Comparison of ENCODE assay signal across 9 cellular contexts in genomic region chr14:75280831-75281690, GRCh38. TPM values are rescaled to one million over a fixed set of nuclear protein-coding genes. Genes with fewer than 3 reads are reported as not detected.
DNase-seq lines count a peak whose midpoint lies in the region; ATAC-seq, FAIRE-seq and TF ChIP-seq lines count a peak whose summit lies in the region.
"Had no signal": no experiment of that assay in that cellular context is flagged by ENCODE, and none has a peak within 500 bp of the region (broad histone marks: within the 10 kb centered on the region; RNA-seq: fewer than 3 reads in every experiment).

No MANE protein-coding gene starts in this region.

- H3K36me3 Mint-ChIP-seq in stimulated activated naive B cell treated with anti-CD40 and anti-IgM and Interleukin-4, amounts not matched to agents 10 μg/mL and 1 μg/mL and 100 μg/mL, for 72 hours, result peaks cover 13 to 29% of the 10 kb centered on the region in 2 donors

- H3K4me1 Mint-ChIP-seq in stimulated activated naive B cell treated with anti-CD40 and anti-IgM and Interleukin-4, amounts not matched to agents 10 μg/mL and 1 μg/mL and 100 μg/mL, for 72 hours, result peaks cover 27 to 49% of the 10 kb centered on the region in 2 donors

- peak overlapping the region; percentile 33 to 94 for H3K9ac ChIP-seq in kidney (ENCODE audit: low read length in 2 of 2)

- H3K36me3 ChIP-seq in kidney (ENCODE audit: control insufficient read depth in 1 of 2, insufficient read depth in 2 of 2, low read length in 2 of 2), result peaks cover 7 to 24% of the 10 kb centered on the region in 2 donors

- DNase-seq in DMS53 (lab: John Stamatoyannopoulos, UW), result peak; percentile 59
- DNase-seq in DMS53 treated with DMSO at 0.1 percent for 48 hours (lab: John Stamatoyannopoulos, UW; ENCODE audit: unreplicated experiment), result no peak
- DNase-seq in astrocyte of the hippocampus (ENCODE audit: low read depth, low spot score), result peak; percentile 55
- DNase-seq in kidney, result no peak
- no peak for DNase-seq in stimulated activated naive B cell treated with anti-CD40 and anti-IgM and Interleukin-4, amounts not matched to agents 10 μg/mL and 1 μg/mL and 100 μg/mL, for 72 hours
- no peak for DNase-seq in left colon
- no peak for DNase-seq in cerebellar nuclear complex (lab: John Stamatoyannopoulos, UW)

- peaks cover 10 to 17% of the 10 kb centered on the region in 2 donors for H3K4me1 ChIP-seq in kidney (ENCODE audit: control insufficient read depth in 1 of 2, insufficient read depth in 1 of 2, low read depth in 1 of 2, low read length in 2 of 2)

- no peaks in the 10 kb centered on the region for H3K9me3 ChIP-seq in kidney (ENCODE audit: control insufficient read depth in 1 of 2, low read length in 2 of 2)
- H3K9me3 ChIP-seq: SJSA1 had no signal

- peak overlapping the region; percentile 44 for H3K27ac Mint-ChIP-seq in stimulated activated naive B cell treated with anti-CD40 and anti-IgM and Interleukin-4, amounts not matched to agents 10 μg/mL and 1 μg/mL and 100 μg/mL, for 72 hours

- no peak for FAIRE-seq in kidney (lab: Jason Lieb, UNC)

- H3K4me3 ChIP-seq in kidney (ENCODE audit: low read length in 2 of 2), result peak overlapping the region; percentile 81 to 93
- H3K4me3 ChIP-seq: SJSA1 had no signal

- no peak for ATAC-seq in stimulated activated naive B cell treated with anti-CD40 and anti-IgM and Interleukin-4, amounts not matched to agents 10 μg/mL and 1 μg/mL and 100 μg/mL, for 72 hours (replicated peaks)
- ATAC-seq in GM18873 (IDR thresholded peaks at IDR 0.05; ENCODE audit: low FRiP score, unreplicated experiment), result no peak
- no peak for ATAC-seq in left colon

- H3K27me3 Mint-ChIP-seq in stimulated activated naive B cell treated with anti-CD40 and anti-IgM and Interleukin-4, amounts not matched to agents 10 μg/mL and 1 μg/mL and 100 μg/mL, for 72 hours, result peaks cover 14 to 22% of the 10 kb centered on the region in 2 donors

- peak overlapping the region in 1 of 2 donors; percentile 44 for H3K27ac ChIP-seq in kidney (ENCODE audit: low read depth in 2 of 2, low read length in 2 of 2)
- H3K27ac ChIP-seq: SJSA1 had no signal

- H3K4me3 Mint-ChIP-seq in stimulated activated naive B cell treated with anti-CD40 and anti-IgM and Interleukin-4, amounts not matched to agents 10 μg/mL and 1 μg/mL and 100 μg/mL, for 72 hours, result peak overlapping the region in 1 of 2 donors; percentile 62

- H3K9me3 Mint-ChIP-seq in stimulated activated naive B cell treated with anti-CD40 and anti-IgM and Interleukin-4, amounts not matched to agents 10 μg/mL and 1 μg/mL and 100 μg/mL, for 72 hours, result no peaks in the 10 kb centered on the region

- TF ChIP-seq CTCF in kidney (IDR thresholded peaks at IDR 0.05; ENCODE audit: borderline replicate concordance, extremely low read depth, insufficient read depth), result no peak

- intact Hi-C loops in kidney (cut with DNase I), result no loop called here
- intact Hi-C loops in left colon (cut with DNase I, micrococcal nuclease), result no loop called here

RNA-seq across cellular contexts. Expression of gene FOS, which starts 2.4 kb away (rescaled TPM):
- total RNA-seq in kidney (116 TPM), left colon (100 to 1,000 TPM; 220 to 877 TPM)
- 193 TPM for polyA plus RNA-seq in kidney (ENCODE audit: insufficient read depth, low read depth, low replicate concordance)

Comparison
In these comparisons a context has a peak if more than half of its experiments do, and no peak if none do; other contexts are left out.
1. DNase-seq: peak in DMS53 (single experiment) and astrocyte of the hippocampus (single experiment); none in DMS53 treated with DMSO at 0.1 percent for 48 hours (single experiment), kidney (single experiment), stimulated activated naive B cell treated with anti-CD40 and anti-IgM and Interleukin-4, amounts not matched to agents 10 μg/mL and 1 μg/mL and 100 μg/mL, for 72 hours (single experiment), left colon (0 of 2) and cerebellar nuclear complex (0 of 2).